In the genomic region with DNA sequence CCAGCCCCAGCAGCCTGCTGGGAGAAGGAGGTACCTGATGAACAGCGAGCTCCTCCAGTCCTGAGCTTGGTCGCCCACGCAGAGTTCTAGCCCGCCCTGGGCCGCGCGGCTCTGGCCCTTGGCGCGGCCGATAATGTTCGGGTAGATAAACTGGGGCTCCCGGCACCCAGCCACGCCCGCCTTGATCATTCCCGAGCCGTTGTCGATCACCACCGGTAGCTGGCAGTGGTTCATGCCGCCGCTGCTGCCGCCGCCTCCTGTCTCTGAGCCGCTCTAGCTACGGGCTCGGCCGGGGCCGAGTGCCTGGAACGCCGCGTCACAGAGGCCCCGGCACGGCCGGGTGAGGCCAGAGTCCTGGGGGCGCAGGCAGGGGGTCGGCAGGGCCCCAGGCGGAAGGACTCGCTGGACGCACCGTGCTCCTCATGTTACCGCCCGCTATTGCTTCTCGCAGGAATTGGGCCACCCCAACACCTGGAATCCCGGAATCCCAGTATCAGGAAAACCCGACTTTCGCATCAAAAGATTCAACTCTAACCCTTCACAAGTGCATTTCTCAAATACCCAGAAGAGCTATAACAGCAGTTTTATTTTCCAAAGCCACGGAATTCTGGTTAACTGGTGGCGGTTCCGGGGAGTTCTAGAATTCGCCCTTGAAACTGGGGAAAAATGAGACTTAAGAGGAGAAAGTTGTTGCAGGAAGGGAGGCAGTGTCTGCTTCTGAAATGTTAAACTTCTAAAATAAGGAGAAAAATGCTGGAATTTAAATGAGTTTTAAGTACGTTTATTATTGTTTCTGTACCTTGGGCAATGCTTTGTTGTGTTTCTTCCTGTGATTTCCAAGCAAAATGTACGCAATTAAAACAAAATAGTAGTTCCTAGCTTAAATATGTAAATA, we compare ENCODE assay signal across 8 cellular contexts.
A peak's percentile ranks its signal among the peaks of the same experiment; 100 is the strongest.
DNase-seq lines count a peak whose midpoint lies in the region; ATAC-seq and TF ChIP-seq lines count a peak whose summit lies in the region.

A gene (minus strand): TSS at position 275 of the 895 bp plus-strand sequence. CDS start 41 bp downstream, at position 234.

- H3K36me3 Mint-ChIP-seq in effector memory CD8-positive, alpha-beta T cell (ENCODE audit: insufficient read depth) = peaks cover 41% of the 10 kb centered on the region

- H3K4me3 Mint-ChIP-seq in effector memory CD8-positive, alpha-beta T cell = peak within 1 kb of the TSS; percentile 81 to 86

- peak; percentile 60 for TF ChIP-seq POLR2A in GM15510 (IDR thresholded peaks at IDR 0.05; ENCODE audit: borderline replicate concordance, extremely low read depth, insufficient read length)

- H3K27ac Mint-ChIP-seq in effector memory CD8-positive, alpha-beta T cell = peak within 1 kb of the TSS; percentile 74 to 78

- DNase-seq in NCI-H69 (lab: John Stamatoyannopoulos, UW) = peak; percentile 93
- peak; percentile 87 for DNase-seq in activated CD8-positive, alpha-beta memory T cell treated with anti-CD3 and anti-CD28 coated beads for 24 hours
- peak; percentile 40 to 45 (median 43) for DNase-seq in effector memory CD8-positive, alpha-beta T cell
- peak; percentile 78 for DNase-seq in medulla oblongata (ENCODE audit: extremely low spot score)
- peak; percentile 43 to 55 (median 54) for DNase-seq in stimulated activated CD4-positive, alpha-beta T cell treated with anti-CD3 and anti-CD28 coated beads, TNF-alpha, amount 100 ng/mL, for 48 hours (ENCODE audit: low read depth in 3 of 3)

- H3K27me3 Mint-ChIP-seq in effector memory CD8-positive, alpha-beta T cell = no peaks in the 10 kb centered on the region

- H3K4me1 Mint-ChIP-seq in effector memory CD8-positive, alpha-beta T cell (ENCODE audit: low read depth in 2 of 2) = peaks cover 11 to 32% of the 10 kb centered on the region in 2 donors

- peak; percentile 20 for ATAC-seq in HG02884 (IDR thresholded peaks at IDR 0.05; ENCODE audit: unreplicated experiment)
- ATAC-seq in effector memory CD8-positive, alpha-beta T cell (replicated peaks) = no peak
- no peak for ATAC-seq in HG02970 (IDR thresholded peaks at IDR 0.05; ENCODE audit: low FRiP score, unreplicated experiment)

- H3K9me3 Mint-ChIP-seq in effector memory CD8-positive, alpha-beta T cell = peaks cover 0 to 2% of the 10 kb centered on the region in 2 donors

Comparison
In these comparisons a context has a peak if more than half of its experiments do, and no peak if none do; other contexts are left out.
1. DNase-seq: peak in every context shown above with its lines; median percentile 93 in NCI-H69; 87 in activated CD8-positive, alpha-beta memory T cell treated with anti-CD3 and anti-CD28 coated beads for 24 hours; 78 in medulla oblongata; 54 in stimulated activated CD4-positive, alpha-beta T cell treated with anti-CD3 and anti-CD28 coated beads, TNF-alpha, amount 100 ng/mL, for 48 hours; 43 in effector memory CD8-positive, alpha-beta T cell.